Comparison of ENCODE assay signal across 8 cellular contexts in the genomic region with DNA sequence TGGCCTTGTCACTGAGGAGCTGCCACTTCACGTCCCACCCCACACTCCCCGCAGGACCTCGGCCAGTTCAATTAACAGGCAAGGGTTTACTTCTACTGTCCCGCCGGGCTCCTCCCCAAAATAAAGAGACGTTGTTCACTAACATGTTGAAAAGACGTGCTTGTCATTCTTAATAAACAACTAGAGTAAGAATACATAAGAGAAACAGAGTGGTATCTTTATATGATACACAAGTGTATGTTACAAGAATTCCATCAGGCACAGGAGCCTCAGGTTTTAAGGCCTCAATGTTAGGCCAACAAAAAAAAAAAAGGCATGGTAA. TPM values are rescaled to one million over a fixed set of nuclear protein-coding genes. Genes with fewer than 3 reads are reported as not detected.
DNase-seq lines count a peak whose midpoint lies in the region; ATAC-seq and TF ChIP-seq lines count a peak whose summit lies in the region.

No MANE protein-coding gene starts in this region.

- H3K4me3 ChIP-seq in CD4-positive, alpha-beta memory T cell (ENCODE audit: low read length in 2 of 2) = peak overlapping the region in 1 of 2 donors; percentile 77
- H3K4me3 ChIP-seq in endocrine pancreas (ENCODE audit: control insufficient read depth, insufficient read depth, low read length) = no peak overlapping the region
- peak overlapping the region; percentile 73 to 79 for H3K4me3 ChIP-seq in neutrophil (ENCODE audit: low read depth in 1 of 2, low read length in 1 of 2)

- H3K9me3 Mint-ChIP-seq in CD4-positive, alpha-beta memory T cell = peaks cover 0 to 4% (median 0%) of the 10 kb centered on the region in 8 donors

- no peak for TF ChIP-seq CTCF in neutrophil (IDR thresholded peaks at IDR 0.05)

- no peaks in the 10 kb centered on the region for H3K27me3 ChIP-seq in CD4-positive, alpha-beta memory T cell (ENCODE audit: insufficient read depth, low read length)
- H3K27me3 ChIP-seq in endocrine pancreas (ENCODE audit: control insufficient read depth, insufficient read depth, low read length) (no peaks in the 10 kb centered on the region), neutrophil (no peaks in the 10 kb centered on the region)

- ATAC-seq in GM21526 (IDR thresholded peaks at IDR 0.05; ENCODE audit: low FRiP score, unreplicated experiment) (no peak), HG03095 (IDR thresholded peaks at IDR 0.05; ENCODE audit: unreplicated experiment) (no peak)

- no peaks in the 10 kb centered on the region for H3K9me3 ChIP-seq in CD4-positive, alpha-beta memory T cell (ENCODE audit: control insufficient read depth in 1 of 2, low read length in 2 of 2)
- H3K9me3 ChIP-seq in endocrine pancreas (ENCODE audit: control insufficient read depth, low read length) (no peaks in the 10 kb centered on the region), neutrophil (no peaks in the 10 kb centered on the region)

- H3K27ac Mint-ChIP-seq in CD4-positive, alpha-beta memory T cell = peak overlapping the region; percentile 94 to 100 (median 99)

- H3K27ac ChIP-seq in CD4-positive, alpha-beta memory T cell (ENCODE audit: low read depth, low read length) = peak overlapping the region; percentile 93
- peak overlapping the region; percentile 82 for H3K27ac ChIP-seq in neutrophil

- DNase-seq in CD4-positive, alpha-beta memory T cell = no peak
- no peak for DNase-seq in NCI-H1417 (lab: John Stamatoyannopoulos, UW)
- DNase-seq in NCI-H128 (lab: John Stamatoyannopoulos, UW; ENCODE audit: unreplicated experiment) = no peak

- intact Hi-C loops in CD4-positive, alpha-beta memory T cell (cut with micrococcal nuclease) = loop anchor here (1.0 to 10.0 kb wide), 6 partner anchors 8 to 315 kb away; a partner anchor contains a TSS

- H3K4me1 Mint-ChIP-seq in CD4-positive, alpha-beta memory T cell = peaks cover 16 to 46% (median 24%) of the 10 kb centered on the region in 4 donors

- H3K9ac ChIP-seq in endocrine pancreas (ENCODE audit: control insufficient read depth, insufficient read depth, low read length) = peak overlapping the region; percentile 50

- no peaks in the 10 kb centered on the region for H3K27me3 Mint-ChIP-seq in CD4-positive, alpha-beta memory T cell

- CTCF ChIA-PET in CD4-positive, alpha-beta memory T cell (lab: Charles Lee; ENCODE audit: partially characterized antibody) = interaction anchor here (0.9 to 4.1 kb wide), 6 partner anchors 12 to 65 kb away, joined by 3 to 61 read pairs (median 6); a partner anchor contains a TSS

- peaks cover 33 to 58% of the 10 kb centered on the region in 2 donors for H3K36me3 Mint-ChIP-seq in CD4-positive, alpha-beta memory T cell

- POLR2A ChIA-PET in CD4-positive, alpha-beta memory T cell (lab: Charles Lee; ENCODE audit: partially characterized antibody) = interaction anchor here (0.6 to 17.6 kb wide), 27 partner anchors 8 to 440 kb away, joined by 3 to 629 read pairs (median 4); a partner anchor contains a TSS

- peak overlapping the region; percentile 90 to 97 (median 92) for H3K4me3 Mint-ChIP-seq in CD4-positive, alpha-beta memory T cell

- H3K4me1 ChIP-seq in CD4-positive, alpha-beta memory T cell (ENCODE audit: insufficient read depth, low read length) = peaks cover 21% of the 10 kb centered on the region
- H3K4me1 ChIP-seq in endocrine pancreas (ENCODE audit: control insufficient read depth, insufficient read depth, low read length) (no peaks in the 10 kb centered on the region), neutrophil (ENCODE audit: control insufficient read depth in 1 of 2, insufficient read depth in 1 of 2, low read depth in 1 of 2, low read length in 1 of 2) (peaks cover 15 to 16% of the 10 kb centered on the region in 2 experiments)

- peaks cover 49% of the 10 kb centered on the region for H3K36me3 ChIP-seq in CD4-positive, alpha-beta memory T cell (ENCODE audit: insufficient read depth, low read length)
- peaks cover 5% of the 10 kb centered on the region for H3K36me3 ChIP-seq in endocrine pancreas (ENCODE audit: control insufficient read depth, insufficient read depth, low read length)
- H3K36me3 ChIP-seq in neutrophil = peaks cover 58% of the 10 kb centered on the region

TF ChIP-seq in PFSK-1, 5 proteins besides CTCF, POLR2A, EP300 and RAD21:
- no peak; the same call in 1 of the 2 replicates for TF ChIP-seq TAF1 (IDR thresholded peaks at IDR 0.05; ENCODE audit: borderline replicate concordance, insufficient read depth, low read length)
- peak; percentile 17; the same call in 1 of the 2 replicates for TF ChIP-seq POLR2AphosphoS5 (IDR thresholded peaks at IDR 0.05; ENCODE audit: low read depth, low read length)

RNA-seq across cellular contexts. Expression of a gene that starts 0.3 kb away (rescaled TPM):
- total RNA-seq in CD4-positive, alpha-beta memory T cell = 10 to 100 TPM; 87.5 to 89.6 TPM
- 10 to 100 TPM; 82.9 to 87.5 TPM for polyA plus RNA-seq in CD4-positive, alpha-beta memory T cell
- polyA plus RNA-seq in PFSK-1 (2012; ENCODE audit: insufficient read length, low read depth) = 356 TPM

RNA-seq across cellular contexts. Expression of a gene that starts 7.6 kb away (rescaled TPM):
- total RNA-seq in CD4-positive, alpha-beta memory T cell = 10 to 100 TPM; 77.9 to 85.7 TPM
- polyA plus RNA-seq in CD4-positive, alpha-beta memory T cell = 100 to 1,000 TPM; 145 to 169 TPM
- 201 TPM for polyA plus RNA-seq in PFSK-1 (2012; ENCODE audit: insufficient read length, low read depth)

RNA-seq across cellular contexts. Expression of a gene that starts 11.1 kb away (rescaled TPM):
- 10 to 100 TPM; 31.2 to 32.8 TPM for total RNA-seq in CD4-positive, alpha-beta memory T cell
- 10 to 100 TPM; 32.2 to 41.3 TPM for polyA plus RNA-seq in CD4-positive, alpha-beta memory T cell
- polyA plus RNA-seq in PFSK-1 (2012; ENCODE audit: insufficient read length, low read depth) = 36.1 TPM

RNA-seq across cellular contexts. Expression of a gene that starts 22.3 kb away (rescaled TPM):
- 100 to 1,000 TPM; 287 to 295 TPM for total RNA-seq in CD4-positive, alpha-beta memory T cell
- polyA plus RNA-seq in CD4-positive, alpha-beta memory T cell = 100 to 1,000 TPM; 105 to 143 TPM
- 87.5 TPM for polyA plus RNA-seq in PFSK-1 (2012; ENCODE audit: insufficient read length, low read depth)

RNA-seq across cellular contexts. Expression of a gene that starts 39.5 kb away (rescaled TPM):
- 10 to 100 TPM; 79.3 to 87.3 TPM for total RNA-seq in CD4-positive, alpha-beta memory T cell
- 10 to 100 TPM; 29.7 to 32.8 TPM for polyA plus RNA-seq in CD4-positive, alpha-beta memory T cell
- polyA plus RNA-seq in PFSK-1 (2012; ENCODE audit: insufficient read length, low read depth) = not detected
